ENCODE assay signal across 9 cellular contexts in the genomic region with DNA sequence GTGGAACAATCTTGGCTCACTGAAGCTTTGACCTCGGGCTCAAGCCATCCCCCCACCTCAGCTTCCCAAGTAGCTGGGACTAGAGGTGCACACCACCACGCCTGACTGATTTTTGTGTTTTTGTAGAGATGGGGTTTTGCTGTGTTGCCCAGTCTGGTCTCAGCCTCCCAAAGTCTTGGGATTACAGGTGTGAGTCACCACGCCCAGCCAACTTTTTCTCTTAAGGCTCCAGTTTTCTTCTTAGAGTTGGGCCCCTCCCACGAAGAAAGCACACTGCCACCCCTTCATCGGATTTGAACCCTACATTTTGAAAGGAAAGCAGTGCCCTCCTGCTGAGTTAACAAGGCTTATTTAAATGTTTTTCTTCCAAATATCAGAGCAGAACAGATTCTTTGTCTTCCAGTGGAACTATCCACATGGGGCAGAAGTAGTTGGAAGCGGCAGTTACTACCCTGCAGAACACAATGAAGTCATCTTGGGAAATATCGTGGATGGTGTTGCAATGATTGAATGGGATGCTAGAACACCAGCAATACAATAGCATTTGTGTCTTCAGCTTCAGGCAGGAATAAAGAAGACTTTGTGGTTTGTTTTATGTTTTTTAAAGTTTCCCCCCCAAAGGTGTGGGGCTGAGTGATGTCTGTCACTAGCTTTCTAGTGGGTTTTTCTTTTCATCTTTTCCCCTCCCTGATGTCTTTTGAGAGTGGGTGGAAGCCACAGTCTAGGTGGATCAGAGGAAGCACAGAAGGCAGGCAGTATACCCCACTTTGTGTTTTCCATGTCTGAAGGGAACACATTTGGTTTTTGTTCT. TPM values are rescaled to one million over a fixed set of nuclear protein-coding genes. Genes with fewer than 3 reads are reported as not detected.
A peak's percentile ranks its signal among the peaks of the same experiment; 100 is the strongest.
DNase-seq lines count a peak whose midpoint lies in the region; ATAC-seq, FAIRE-seq and TF ChIP-seq lines count a peak whose summit lies in the region.
"Had no signal": no experiment of that assay in that cellular context is flagged by ENCODE, and none has a peak within 500 bp of the region (broad histone marks: within the 10 kb centered on the region; RNA-seq: fewer than 3 reads in every experiment).

No MANE protein-coding gene starts in this region.

- H4K8ac ChIP-seq in mesendoderm (ENCODE audit: low read depth, low read length), result no peak overlapping the region

- H3K36me3 ChIP-seq in K562 (ENCODE audit: control insufficient read depth, insufficient read depth, low read length) (peaks cover 75% of the 10 kb centered on the region), mesendoderm (ENCODE audit: control insufficient read depth, insufficient read depth, low read length) (no peaks in the 10 kb centered on the region)

- H3K27me3 ChIP-seq in AG04450 (ENCODE audit: control insufficient read depth, insufficient read depth, low read length) (no peaks in the 10 kb centered on the region), K562 (ENCODE audit: control insufficient read depth in 2 of 2, insufficient read depth in 2 of 2, low read length in 2 of 2) (no peaks in the 10 kb centered on the region), mesendoderm (ENCODE audit: insufficient read depth, low read length, poor library complexity) (no peaks in the 10 kb centered on the region)

- H3K56ac ChIP-seq in mesendoderm (ENCODE audit: low read length), result peak overlapping the region; percentile 30

- H3K79me2 ChIP-seq in K562 (ENCODE audit: control insufficient read depth, insufficient read depth, low read length) (peaks cover 99% of the 10 kb centered on the region), mesendoderm (ENCODE audit: control insufficient read depth, insufficient read depth, low read length) (peaks cover 96% of the 10 kb centered on the region)

- no peak overlapping the region for H3K4ac ChIP-seq in mesendoderm (ENCODE audit: low read depth, low read length)

- H4K5ac ChIP-seq in mesendoderm (ENCODE audit: low read length), result no peak overlapping the region

- FAIRE-seq in K562 (lab: Jason Lieb, UNC), result no peak
- FAIRE-seq: colon had no signal

- peaks cover 3% of the 10 kb centered on the region for H3K9me1 ChIP-seq in K562 (ENCODE audit: control insufficient read depth, insufficient read depth, low read length)

- H2BK120ac ChIP-seq in mesendoderm (ENCODE audit: low read depth, low read length), result no peak overlapping the region

- H3K4me3 ChIP-seq in AG04450 (ENCODE audit: low read depth, low read length), result no peak overlapping the region
- no peak overlapping the region for H3K4me3 ChIP-seq in K562
- H3K4me3 ChIP-seq in mesendoderm (ENCODE audit: low read length), result no peak overlapping the region

- no peaks in the 10 kb centered on the region for H3K9me3 ChIP-seq in AG04450 (ENCODE audit: control insufficient read depth, insufficient read depth, low read length)
- no peaks in the 10 kb centered on the region for H3K9me3 ChIP-seq in K562 (replicated peaks; ENCODE audit: control insufficient read depth, insufficient read depth, low read depth, low read length)

- DNase-seq in AG04450 (ENCODE audit: low read depth, low spot score) (no peak), NCI-H226 (peak; percentile 49), K562 (ENCODE audit: extremely low read depth in 1 of 4, low spot score in 3 of 4) (no peak), mesendoderm (no peak), NCI-H345 (lab: John Stamatoyannopoulos, UW) (no peak), HPDE6-E6E7 (ENCODE audit: extremely low spot score) (no peak), DMS79 treated with DMSO at 0.1 percent for 48 hours (lab: John Stamatoyannopoulos, UW) (no peak), NAMALWA (ENCODE audit: low spot score) (no peak)

- no peak overlapping the region for H3K23ac ChIP-seq in mesendoderm (ENCODE audit: low read length)

- no peak overlapping the region for H2AFZ ChIP-seq in K562 (ENCODE audit: low read depth, low read length)

- intact Hi-C loops in K562 (cut with micrococcal nuclease), result no loop called here

- no peak for TF ChIP-seq EP300 in K562 (IDR thresholded peaks at IDR 0.05; ENCODE audit: low read length)

- H3K27ac ChIP-seq in AG04450 (ENCODE audit: low read depth, low read length) (peak overlapping the region; percentile 53), K562 (ENCODE audit: extremely low read depth, low read depth, low read length) (no peak overlapping the region), mesendoderm (ENCODE audit: low read depth, low read length) (no peak overlapping the region)

- no peak for TF ChIP-seq POLR2A in K562 (conservative IDR thresholded peaks at IDR 0.05)

- TF ChIP-seq RAD21 in K562 (CRISPR knock-in tag; conservative IDR thresholded peaks at IDR 0.05 in 1 of 2, IDR thresholded peaks at IDR 0.05 in 1 of 2), result no peak

- peaks cover 34% of the 10 kb centered on the region; the same call in 1 of the 2 replicates for H4K20me1 ChIP-seq in K562 (replicated peaks; ENCODE audit: control insufficient read depth, insufficient read depth, low read length)

- BruUV-seq in K562 (replicated peaks; lab: Mats Ljungman, UMichigan), result no TSS peak

- H3K4me2 ChIP-seq in K562 (ENCODE audit: insufficient read depth, low read length), result no peak overlapping the region
- no peak overlapping the region for H3K4me2 ChIP-seq in mesendoderm (ENCODE audit: low read length)

- TF ChIP-seq CTCF in AG04450 (IDR thresholded peaks at IDR 0.05; ENCODE audit: low read depth, low read length), result no peak
- no peak for TF ChIP-seq CTCF in K562 (IDR thresholded peaks at IDR 0.05 in 2 of 3, conservative IDR thresholded peaks at IDR 0.05 in 1 of 3; ENCODE audit: insufficient read depth in 2 of 3, low read depth in 1 of 3, low read length in 3 of 3)

- H2BK15ac ChIP-seq in mesendoderm (replicated peaks; ENCODE audit: low read depth), result no peak overlapping the region

- no peak overlapping the region for H3K18ac ChIP-seq in mesendoderm (ENCODE audit: low read length)

- no peak overlapping the region for H2AK5ac ChIP-seq in mesendoderm (ENCODE audit: low read length)

- no peak overlapping the region for H2BK5ac ChIP-seq in mesendoderm (ENCODE audit: low read length)

- in situ Hi-C loops in K562 (cut with MboI), result no loop called here

- peaks cover 6% of the 10 kb centered on the region for H3K79me1 ChIP-seq in mesendoderm (ENCODE audit: low read length)

- POLR2A ChIA-PET in AG04450 (lab: Yijun Ruan, JAX), result interaction anchor here (0.6 to 4.0 kb wide), 3 partner anchors 9 to 27 kb away, joined by 4 to 15 read pairs (median 6); a partner anchor contains a TSS
- POLR2A ChIA-PET in K562 (lab: Yijun Ruan, JAX), result interaction anchor here (0.6 to 1.7 kb wide), 4 partner anchors 13 to 269 kb away, joined by 3 to 10 read pairs (median 3); no protein-coding TSS in a partner anchor

- WGBS in K562 (ENCODE audit: insufficient coverage, low coverage, missing lambda C conversion rate), result 84% methylated on average over 7 of the region's 7 CpGs
- WGBS in mesendoderm (ENCODE audit: extremely low coverage, insufficient coverage, low lambda C conversion rate), result no CpG with 5 or more reads among the region's 7 CpGs

- CTCF ChIA-PET in AG04450 (lab: Charles Lee), result no interaction called here
- CTCF ChIA-PET in K562 (lab: Yijun Ruan, JAX; ENCODE audit: low intra/inter-chr PET ratio), result no interaction called here

- H3K9ac ChIP-seq in K562 (ENCODE audit: insufficient read depth in 1 of 2, low read depth in 2 of 2, low read length in 2 of 2), result no peak overlapping the region
- H3K9ac ChIP-seq in mesendoderm (ENCODE audit: low read length), result no peak overlapping the region

- H3K4me1 ChIP-seq in K562 (replicated peaks in 1 of 2; ENCODE audit: control insufficient read depth in 2 of 2, insufficient read depth in 2 of 2, low read length in 2 of 2), result peaks cover 18 to 59% of the 10 kb centered on the region in 2 experiments
- H3K4me1 ChIP-seq in mesendoderm (ENCODE audit: control insufficient read depth, low read depth, low read length), result peaks cover 26% of the 10 kb centered on the region

- no peak for ATAC-seq in K562

RNA-seq across cellular contexts. Expression of a gene that starts 8.9 kb away (rescaled TPM):
- 300 and 359 TPM in 2 replicates for polyA plus RNA-seq in AG04450 (2011; rRNA removed)
- 243 and 327 TPM in 2 replicates for polyA minus RNA-seq in AG04450 (2011; rRNA and poly(A)+ RNA removed)
- total RNA-seq in K562 (2011; cell fraction: chromatin; rRNA removed; ENCODE audit: low replicate concordance), result 168 and 288 TPM in 2 replicates
- 79.0 and 102 TPM in 2 replicates for total RNA-seq in K562 (2011; cell fraction: nucleolus; rRNA removed)
- total RNA-seq in K562 (2011; cell fraction: nucleoplasm; rRNA removed), result 99.5 and 155 TPM in 2 replicates
- 159 and 202 TPM in 2 replicates for total RNA-seq in K562 (2014; rRNA removed)
- total RNA-seq in K562 (2014; rRNA removed; fragmentation: Illumina TruSeq; extraction: Trizol), result 67.2 and 80.0 TPM in 2 replicates
- 58.2 and 67.4 TPM in 2 replicates for total RNA-seq in K562 (2015; rRNA removed; fragmentation: Illumina TruSeq; extraction: Trizol)
- 362 and 385 TPM in 2 replicates for total RNA-seq in K562 (2021)
- 130 and 299 TPM in 2 replicates for polyA plus RNA-seq in K562 (2011; rRNA removed)
- 90.1 and 157 TPM in 2 replicates for polyA plus RNA-seq in K562 (2011; cell fraction: cytosol; rRNA removed)
- polyA plus RNA-seq in K562 (2011; cell fraction: nucleus; rRNA removed), result 395 and 716 TPM in 2 replicates
- polyA plus RNA-seq in K562 (2012), result 444 and 454 TPM in 2 replicates
- polyA plus RNA-seq in K562 (2014; fragmentation: Illumina TruSeq; extraction: Trizol), result 149 and 163 TPM in 2 replicates
- polyA plus RNA-seq in K562 (2014; fragmentation: Nextera tagmentation; extraction: Ambion mirVana), result 1 to 10 TPM; 3.1 to 8.4 TPM
- polyA plus RNA-seq in K562 (2014; rRNA removed), result 115 and 125 TPM in 2 replicates
- 140 and 177 TPM in 2 replicates for polyA minus RNA-seq in K562 (2011; rRNA and poly(A)+ RNA removed)
- polyA minus RNA-seq in K562 (2011; cell fraction: cytosol; rRNA and poly(A)+ RNA removed), result 135 and 194 TPM in 2 replicates
- polyA minus RNA-seq in K562 (2011; cell fraction: nucleus; rRNA and poly(A)+ RNA removed), result 51.4 and 130 TPM in 2 replicates
- 294 TPM for polyA plus RNA-seq in mesendoderm (2013, experiment 1 of 2)
- 302 TPM for polyA plus RNA-seq in mesendoderm (2013, experiment 2 of 2)

RNA-seq across cellular contexts. Expression of a gene that starts 37.4 kb away (rescaled TPM):
- polyA plus RNA-seq in AG04450 (2011; rRNA removed) (168 and 250 TPM in 2 replicates), K562 (2011; rRNA removed) (387 and 460 TPM in 2 replicates), K562 (2014; fragmentation: Illumina TruSeq; extraction: Trizol) (1,607 and 1,827 TPM in 2 replicates), K562 (2014; fragmentation: Nextera tagmentation; extraction: Ambion mirVana) (1,000 to 10,000 TPM; 1,193 to 1,486 TPM), K562 (2014; rRNA removed) (798 and 985 TPM in 2 replicates)
- 283 and 385 TPM in 2 replicates for polyA minus RNA-seq in AG04450 (2011; rRNA and poly(A)+ RNA removed)
- 131 and 282 TPM in 2 replicates for total RNA-seq in K562 (2011; cell fraction: chromatin; rRNA removed; ENCODE audit: low replicate concordance)
- 236 and 263 TPM in 2 replicates for total RNA-seq in K562 (2011; cell fraction: nucleolus; rRNA removed)
- total RNA-seq in K562 (2011; cell fraction: nucleoplasm; rRNA removed), result 210 and 273 TPM in 2 replicates
- total RNA-seq in K562 (2014; rRNA removed) (733 and 769 TPM in 2 replicates), K562 (2014; rRNA removed; fragmentation: Illumina TruSeq; extraction: Trizol) (363 and 429 TPM in 2 replicates), K562 (2015; rRNA removed; fragmentation: Illumina TruSeq; extraction: Trizol) (589 and 623 TPM in 2 replicates), K562 (2021) (686 and 693 TPM in 2 replicates)
- 1,168 and 1,898 TPM in 2 replicates for polyA plus RNA-seq in K562 (2011; cell fraction: cytosol; rRNA removed)
- polyA plus RNA-seq in K562 (2011; cell fraction: nucleus; rRNA removed), result 374 and 383 TPM in 2 replicates
- 971 and 1,007 TPM in 2 replicates for polyA plus RNA-seq in K562 (2012)
- polyA minus RNA-seq in K562 (2011; rRNA and poly(A)+ RNA removed), result 447 and 499 TPM in 2 replicates
- polyA minus RNA-seq in K562 (2011; cell fraction: cytosol; rRNA and poly(A)+ RNA removed), result 339 and 351 TPM in 2 replicates
- 64.2 and 164 TPM in 2 replicates for polyA minus RNA-seq in K562 (2011; cell fraction: nucleus; rRNA and poly(A)+ RNA removed)
- polyA plus RNA-seq in mesendoderm (2013, experiment 1 of 2), result 422 TPM
- polyA plus RNA-seq in mesendoderm (2013, experiment 2 of 2), result 421 TPM

RNA-seq across cellular contexts. Expression of a gene that starts 38.6 kb away (rescaled TPM):
- polyA plus RNA-seq in AG04450 (2011; rRNA removed) (0.09 and 0.31 TPM in 2 replicates), K562 (2011; rRNA removed) (0.39 and 0.81 TPM in 2 replicates), K562 (2014; fragmentation: Illumina TruSeq; extraction: Trizol) (0.31 and 0.61 TPM in 2 replicates), K562 (2014; fragmentation: Nextera tagmentation; extraction: Ambion mirVana) (1 to 10 TPM in 1 of 2 experiments, under 1 TPM in 1; 0.99 to 1.4 TPM), K562 (2014; rRNA removed) (0.50 and 0.99 TPM in 2 replicates)
- polyA minus RNA-seq in AG04450 (2011; rRNA and poly(A)+ RNA removed), result not detected in 2 replicates
- total RNA-seq in K562 (2011; cell fraction: chromatin; rRNA removed; ENCODE audit: low replicate concordance), result 1.7 and 3.2 TPM in 2 replicates
- total RNA-seq in K562 (2011; cell fraction: nucleolus; rRNA removed), result 0.83 and 1.8 TPM in 2 replicates
- 0.92 and 2.5 TPM in 2 replicates for total RNA-seq in K562 (2011; cell fraction: nucleoplasm; rRNA removed)
- total RNA-seq in K562 (2014; rRNA removed) (0.65 TPM in 1 of 2 replicates, not detected in the other), K562 (2014; rRNA removed; fragmentation: Illumina TruSeq; extraction: Trizol) (0.47 TPM in 1 of 2 replicates, not detected in the other), K562 (2015; rRNA removed; fragmentation: Illumina TruSeq; extraction: Trizol) (0.14 and 0.38 TPM in 2 replicates), K562 (2021) (3.0 and 3.2 TPM in 2 replicates)
- polyA plus RNA-seq in K562 (2011; cell fraction: cytosol; rRNA removed), result 0.50 and 0.69 TPM in 2 replicates
- polyA plus RNA-seq in K562 (2011; cell fraction: nucleus; rRNA removed), result 2.9 and 4.0 TPM in 2 replicates
- 0.57 and 1.1 TPM in 2 replicates for polyA plus RNA-seq in K562 (2012)
- polyA minus RNA-seq in K562 (2011; rRNA and poly(A)+ RNA removed), result 0.27 and 0.91 TPM in 2 replicates
- not detected in 2 replicates for polyA minus RNA-seq in K562 (2011; cell fraction: cytosol; rRNA and poly(A)+ RNA removed)
- 0.56 and 2.3 TPM in 2 replicates for polyA minus RNA-seq in K562 (2011; cell fraction: nucleus; rRNA and poly(A)+ RNA removed)
- 9.1 TPM for polyA plus RNA-seq in mesendoderm (2013, experiment 1 of 2)
- 8.6 TPM for polyA plus RNA-seq in mesendoderm (2013, experiment 2 of 2)
